In the genomic region with DNA sequence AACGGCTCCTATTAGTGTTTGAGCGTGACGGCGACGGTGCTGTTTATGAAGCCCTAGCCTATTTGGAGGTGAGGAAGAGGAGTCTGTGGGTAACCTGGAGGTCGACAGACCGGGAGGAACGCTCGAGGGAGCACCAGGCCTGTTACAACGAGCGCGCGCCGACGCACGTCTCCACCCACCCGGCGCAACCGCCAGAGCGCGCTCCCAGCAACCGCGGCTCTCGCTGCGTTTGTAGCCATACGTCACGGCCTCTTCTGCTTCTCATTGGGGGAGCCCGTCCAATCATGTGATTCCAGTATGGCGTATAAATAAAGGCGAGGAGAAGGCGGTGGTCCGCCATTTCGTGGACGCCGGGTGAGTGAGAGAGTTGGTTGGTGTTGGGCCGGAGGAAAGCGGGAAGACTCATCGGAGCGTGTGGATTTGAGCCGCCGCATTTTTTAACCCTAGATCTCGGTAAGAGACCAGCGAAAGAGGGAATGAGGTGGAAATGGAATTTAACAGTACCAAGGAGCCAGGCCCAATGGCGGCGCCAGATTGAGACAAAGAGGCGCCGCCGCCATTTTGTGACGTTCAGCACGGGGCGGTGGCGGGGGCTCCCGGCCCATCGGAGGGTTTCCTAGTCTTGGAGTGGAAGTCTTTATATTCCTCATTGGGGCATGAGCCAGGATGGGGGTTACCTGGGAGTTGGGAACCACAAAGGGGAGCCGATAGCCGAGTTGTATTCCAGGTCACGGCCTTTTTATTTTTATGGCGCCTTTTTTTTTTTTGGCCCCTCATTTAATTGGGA, we compare ENCODE assay signal across 1 cellular context.
TF ChIP-seq lines count a peak whose summit lies in the region.

A gene (plus strand): TSS at position 334 of the 787 bp plus-strand sequence. CDS start 2,401 bp downstream, outside the sequence.

TF ChIP-seq in HepG2, 621 proteins besides CTCF, POLR2A, EP300 and RAD21 (continued from another document and continues in another):
- TF ChIP-seq, protein P1, sequence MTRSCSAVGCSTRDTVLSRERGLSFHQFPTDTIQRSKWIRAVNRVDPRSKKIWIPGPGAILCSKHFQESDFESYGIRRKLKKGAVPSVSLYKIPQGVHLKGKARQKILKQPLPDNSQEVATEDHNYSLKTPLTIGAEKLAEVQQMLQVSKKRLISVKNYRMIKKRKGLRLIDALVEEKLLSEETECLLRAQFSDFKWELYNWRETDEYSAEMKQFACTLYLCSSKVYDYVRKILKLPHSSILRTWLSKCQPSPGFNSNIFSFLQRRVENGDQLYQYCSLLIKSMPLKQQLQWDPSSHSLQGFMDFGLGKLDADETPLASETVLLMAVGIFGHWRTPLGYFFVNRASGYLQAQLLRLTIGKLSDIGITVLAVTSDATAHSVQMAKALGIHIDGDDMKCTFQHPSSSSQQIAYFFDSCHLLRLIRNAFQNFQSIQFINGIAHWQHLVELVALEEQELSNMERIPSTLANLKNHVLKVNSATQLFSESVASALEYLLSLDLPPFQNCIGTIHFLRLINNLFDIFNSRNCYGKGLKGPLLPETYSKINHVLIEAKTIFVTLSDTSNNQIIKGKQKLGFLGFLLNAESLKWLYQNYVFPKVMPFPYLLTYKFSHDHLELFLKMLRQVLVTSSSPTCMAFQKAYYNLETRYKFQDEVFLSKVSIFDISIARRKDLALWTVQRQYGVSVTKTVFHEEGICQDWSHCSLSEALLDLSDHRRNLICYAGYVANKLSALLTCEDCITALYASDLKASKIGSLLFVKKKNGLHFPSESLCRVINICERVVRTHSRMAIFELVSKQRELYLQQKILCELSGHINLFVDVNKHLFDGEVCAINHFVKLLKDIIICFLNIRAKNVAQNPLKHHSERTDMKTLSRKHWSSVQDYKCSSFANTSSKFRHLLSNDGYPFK (CRISPR knock-in tag; IDR thresholded peaks at IDR 0.05; ENCODE audit: borderline replicate concordance) = peak; percentile 96
- TF ChIP-seq RXRA (CRISPR knock-in tag; IDR thresholded peaks at IDR 0.05) = peak; percentile 75
- TF ChIP-seq NFIB (CRISPR knock-in tag; IDR thresholded peaks at IDR 0.05; ENCODE audit: borderline replicate concordance) = no peak
- peak; percentile 97 for TF ChIP-seq ARID2 (CRISPR knock-in tag; IDR thresholded peaks at IDR 0.05; ENCODE audit: borderline replicate concordance)
- no peak for TF ChIP-seq ZNF460 (CRISPR knock-in tag; IDR thresholded peaks at IDR 0.05; ENCODE audit: borderline replicate concordance)
- TF ChIP-seq RELA (CRISPR knock-in tag; IDR thresholded peaks at IDR 0.05) = 0 out of 2 replicates have a peak, but pooled peaks have one; percentile 57
- no peak for TF ChIP-seq ARHGAP35 (CRISPR knock-in tag; IDR thresholded peaks at IDR 0.05; ENCODE audit: borderline replicate concordance)
- TF ChIP-seq EZH2 (conservative IDR thresholded peaks at IDR 0.05; ENCODE audit: low read depth, low read length) = no peak
- peak; percentile 92 for TF ChIP-seq YEATS2 (CRISPR knock-in tag; IDR thresholded peaks at IDR 0.05; ENCODE audit: borderline replicate concordance)
- TF ChIP-seq, protein P2, sequence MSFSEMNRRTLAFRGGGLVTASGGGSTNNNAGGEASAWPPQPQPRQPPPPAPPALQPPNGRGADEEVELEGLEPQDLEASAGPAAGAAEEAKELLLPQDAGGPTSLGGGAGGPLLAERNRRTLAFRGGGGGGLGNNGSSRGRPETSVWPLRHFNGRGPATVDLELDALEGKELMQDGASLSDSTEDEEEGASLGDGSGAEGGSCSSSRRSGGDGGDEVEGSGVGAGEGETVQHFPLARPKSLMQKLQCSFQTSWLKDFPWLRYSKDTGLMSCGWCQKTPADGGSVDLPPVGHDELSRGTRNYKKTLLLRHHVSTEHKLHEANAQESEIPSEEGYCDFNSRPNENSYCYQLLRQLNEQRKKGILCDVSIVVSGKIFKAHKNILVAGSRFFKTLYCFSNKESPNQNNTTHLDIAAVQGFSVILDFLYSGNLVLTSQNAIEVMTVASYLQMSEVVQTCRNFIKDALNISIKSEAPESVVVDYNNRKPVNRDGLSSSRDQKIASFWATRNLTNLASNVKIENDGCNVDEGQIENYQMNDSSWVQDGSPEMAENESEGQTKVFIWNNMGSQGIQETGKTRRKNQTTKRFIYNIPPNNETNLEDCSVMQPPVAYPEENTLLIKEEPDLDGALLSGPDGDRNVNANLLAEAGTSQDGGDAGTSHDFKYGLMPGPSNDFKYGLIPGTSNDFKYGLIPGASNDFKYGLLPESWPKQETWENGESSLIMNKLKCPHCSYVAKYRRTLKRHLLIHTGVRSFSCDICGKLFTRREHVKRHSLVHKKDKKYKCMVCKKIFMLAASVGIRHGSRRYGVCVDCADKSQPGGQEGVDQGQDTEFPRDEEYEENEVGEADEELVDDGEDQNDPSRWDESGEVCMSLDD (CRISPR knock-in tag; IDR thresholded peaks at IDR 0.05; ENCODE audit: borderline replicate concordance) = no peak
- TF ChIP-seq GABPB1 (CRISPR knock-in tag; IDR thresholded peaks at IDR 0.05) = peak; percentile 78
- TF ChIP-seq, protein P3, sequence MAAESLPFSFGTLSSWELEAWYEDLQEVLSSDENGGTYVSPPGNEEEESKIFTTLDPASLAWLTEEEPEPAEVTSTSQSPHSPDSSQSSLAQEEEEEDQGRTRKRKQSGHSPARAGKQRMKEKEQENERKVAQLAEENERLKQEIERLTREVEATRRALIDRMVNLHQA (CRISPR knock-in tag; IDR thresholded peaks at IDR 0.05) = no peak
- TF ChIP-seq, protein P4, sequence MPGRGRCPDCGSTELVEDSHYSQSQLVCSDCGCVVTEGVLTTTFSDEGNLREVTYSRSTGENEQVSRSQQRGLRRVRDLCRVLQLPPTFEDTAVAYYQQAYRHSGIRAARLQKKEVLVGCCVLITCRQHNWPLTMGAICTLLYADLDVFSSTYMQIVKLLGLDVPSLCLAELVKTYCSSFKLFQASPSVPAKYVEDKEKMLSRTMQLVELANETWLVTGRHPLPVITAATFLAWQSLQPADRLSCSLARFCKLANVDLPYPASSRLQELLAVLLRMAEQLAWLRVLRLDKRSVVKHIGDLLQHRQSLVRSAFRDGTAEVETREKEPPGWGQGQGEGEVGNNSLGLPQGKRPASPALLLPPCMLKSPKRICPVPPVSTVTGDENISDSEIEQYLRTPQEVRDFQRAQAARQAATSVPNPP (CRISPR knock-in tag; IDR thresholded peaks at IDR 0.05) = peak; percentile 87
- TF ChIP-seq GFI1 (CRISPR knock-in tag; IDR thresholded peaks at IDR 0.05; ENCODE audit: borderline replicate concordance) = peak; percentile 71
- TF ChIP-seq NR2C2 (CRISPR knock-in tag; IDR thresholded peaks at IDR 0.05; ENCODE audit: borderline replicate concordance) = peak; percentile 78
- TF ChIP-seq ZC3H4 (CRISPR knock-in tag; IDR thresholded peaks at IDR 0.05; ENCODE audit: borderline replicate concordance) = no peak
- TF ChIP-seq HNF4A (CRISPR knock-in tag; IDR thresholded peaks at IDR 0.05) = no peak
- no peak for TF ChIP-seq SYNCRIP (IDR thresholded peaks at IDR 0.05; ENCODE audit: insufficient read depth, low read depth, low read length)
- no peak for TF ChIP-seq AKAP8 (CRISPR knock-in tag; IDR thresholded peaks at IDR 0.05)
- 0 out of 2 replicates have a peak, but pooled peaks have one; percentile 55 for TF ChIP-seq PCBP1 (IDR thresholded peaks at IDR 0.05; ENCODE audit: borderline replicate concordance, low read depth, low read length)
- TF ChIP-seq, protein P5, sequence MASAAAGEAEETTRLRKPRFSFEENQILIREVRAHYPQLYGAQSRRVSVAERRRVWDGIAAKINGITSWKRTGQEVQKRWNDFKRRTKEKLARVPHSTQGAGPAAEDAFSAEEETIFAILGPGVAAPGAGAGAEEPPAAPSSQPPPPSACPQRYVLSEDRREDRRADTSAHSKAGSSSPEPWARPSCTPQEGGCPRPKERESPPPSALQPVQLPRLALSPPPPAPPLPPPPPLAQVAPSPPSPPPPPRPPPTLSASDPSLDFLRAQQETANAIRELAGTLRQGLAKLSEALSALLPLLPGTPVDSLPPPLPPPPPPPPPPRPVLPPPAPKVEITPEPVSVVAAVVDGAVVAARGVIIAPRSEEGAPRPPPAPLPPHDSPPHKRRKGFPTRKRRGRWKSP (CRISPR knock-in tag; IDR thresholded peaks at IDR 0.05) = peak; percentile 99
- TF ChIP-seq FLYWCH1 (CRISPR knock-in tag; IDR thresholded peaks at IDR 0.05) = 0 out of 2 replicates have a peak, but pooled peaks have one; percentile 77
- peak; percentile 85 for TF ChIP-seq KDM5B (CRISPR knock-in tag; IDR thresholded peaks at IDR 0.05; ENCODE audit: borderline replicate concordance)
- no peak; the same call in 1 of the 2 replicates for TF ChIP-seq RNF2 (conservative IDR thresholded peaks at IDR 0.05; ENCODE audit: low read depth)
- TF ChIP-seq, protein P6, sequence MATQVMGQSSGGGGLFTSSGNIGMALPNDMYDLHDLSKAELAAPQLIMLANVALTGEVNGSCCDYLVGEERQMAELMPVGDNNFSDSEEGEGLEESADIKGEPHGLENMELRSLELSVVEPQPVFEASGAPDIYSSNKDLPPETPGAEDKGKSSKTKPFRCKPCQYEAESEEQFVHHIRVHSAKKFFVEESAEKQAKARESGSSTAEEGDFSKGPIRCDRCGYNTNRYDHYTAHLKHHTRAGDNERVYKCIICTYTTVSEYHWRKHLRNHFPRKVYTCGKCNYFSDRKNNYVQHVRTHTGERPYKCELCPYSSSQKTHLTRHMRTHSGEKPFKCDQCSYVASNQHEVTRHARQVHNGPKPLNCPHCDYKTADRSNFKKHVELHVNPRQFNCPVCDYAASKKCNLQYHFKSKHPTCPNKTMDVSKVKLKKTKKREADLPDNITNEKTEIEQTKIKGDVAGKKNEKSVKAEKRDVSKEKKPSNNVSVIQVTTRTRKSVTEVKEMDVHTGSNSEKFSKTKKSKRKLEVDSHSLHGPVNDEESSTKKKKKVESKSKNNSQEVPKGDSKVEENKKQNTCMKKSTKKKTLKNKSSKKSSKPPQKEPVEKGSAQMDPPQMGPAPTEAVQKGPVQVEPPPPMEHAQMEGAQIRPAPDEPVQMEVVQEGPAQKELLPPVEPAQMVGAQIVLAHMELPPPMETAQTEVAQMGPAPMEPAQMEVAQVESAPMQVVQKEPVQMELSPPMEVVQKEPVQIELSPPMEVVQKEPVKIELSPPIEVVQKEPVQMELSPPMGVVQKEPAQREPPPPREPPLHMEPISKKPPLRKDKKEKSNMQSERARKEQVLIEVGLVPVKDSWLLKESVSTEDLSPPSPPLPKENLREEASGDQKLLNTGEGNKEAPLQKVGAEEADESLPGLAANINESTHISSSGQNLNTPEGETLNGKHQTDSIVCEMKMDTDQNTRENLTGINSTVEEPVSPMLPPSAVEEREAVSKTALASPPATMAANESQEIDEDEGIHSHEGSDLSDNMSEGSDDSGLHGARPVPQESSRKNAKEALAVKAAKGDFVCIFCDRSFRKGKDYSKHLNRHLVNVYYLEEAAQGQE (IDR thresholded peaks at IDR 0.05; ENCODE audit: borderline replicate concordance in 1 of 2, low read depth in 1 of 2, low read length in 2 of 2) = peak in 1 of 2 experiments; percentile 81; a peak in 1 of 4 replicates
- no peak for TF ChIP-seq MBNL3 (CRISPR knock-in tag; conservative IDR thresholded peaks at IDR 0.05)
- TF ChIP-seq TGIF2 (CRISPR knock-in tag; IDR thresholded peaks at IDR 0.05) = peak; percentile 79; the same call in 1 of the 2 replicates
- TF ChIP-seq TMF1 (CRISPR knock-in tag; IDR thresholded peaks at IDR 0.05; ENCODE audit: low read depth) = peak; percentile 96; the same call in 1 of the 2 replicates
- TF ChIP-seq, protein P7, sequence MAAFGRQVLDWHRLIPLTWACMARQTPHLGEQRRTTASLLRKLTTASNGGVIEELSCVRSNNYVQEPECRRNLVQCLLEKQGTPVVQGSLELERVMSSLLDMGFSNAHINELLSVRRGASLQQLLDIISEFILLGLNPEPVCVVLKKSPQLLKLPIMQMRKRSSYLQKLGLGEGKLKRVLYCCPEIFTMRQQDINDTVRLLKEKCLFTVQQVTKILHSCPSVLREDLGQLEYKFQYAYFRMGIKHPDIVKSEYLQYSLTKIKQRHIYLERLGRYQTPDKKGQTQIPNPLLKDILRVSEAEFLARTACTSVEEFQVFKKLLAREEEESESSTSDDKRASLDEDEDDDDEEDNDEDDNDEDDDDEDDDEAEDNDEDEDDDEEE (CRISPR knock-in tag; IDR thresholded peaks at IDR 0.05) = no peak; the same call in 1 of the 2 replicates
- TF ChIP-seq RFX5 (IDR thresholded peaks at IDR 0.05; ENCODE audit: low read depth, low read length) = peak; percentile 96
- TF ChIP-seq KAT7 (CRISPR knock-in tag; IDR thresholded peaks at IDR 0.05; ENCODE audit: borderline replicate concordance) = peak; percentile 94
- TF ChIP-seq HDAC2 (CRISPR knock-in tag; IDR thresholded peaks at IDR 0.05) = peak; percentile 62
- TF ChIP-seq ZNF772 (CRISPR knock-in tag; IDR thresholded peaks at IDR 0.05) = peak; percentile 80; the same call in 1 of the 2 replicates
- TF ChIP-seq, protein P8, sequence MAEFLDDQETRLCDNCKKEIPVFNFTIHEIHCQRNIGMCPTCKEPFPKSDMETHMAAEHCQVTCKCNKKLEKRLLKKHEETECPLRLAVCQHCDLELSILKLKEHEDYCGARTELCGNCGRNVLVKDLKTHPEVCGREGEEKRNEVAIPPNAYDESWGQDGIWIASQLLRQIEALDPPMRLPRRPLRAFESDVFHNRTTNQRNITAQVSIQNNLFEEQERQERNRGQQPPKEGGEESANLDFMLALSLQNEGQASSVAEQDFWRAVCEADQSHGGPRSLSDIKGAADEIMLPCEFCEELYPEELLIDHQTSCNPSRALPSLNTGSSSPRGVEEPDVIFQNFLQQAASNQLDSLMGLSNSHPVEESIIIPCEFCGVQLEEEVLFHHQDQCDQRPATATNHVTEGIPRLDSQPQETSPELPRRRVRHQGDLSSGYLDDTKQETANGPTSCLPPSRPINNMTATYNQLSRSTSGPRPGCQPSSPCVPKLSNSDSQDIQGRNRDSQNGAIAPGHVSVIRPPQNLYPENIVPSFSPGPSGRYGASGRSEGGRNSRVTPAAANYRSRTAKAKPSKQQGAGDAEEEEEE (CRISPR knock-in tag; IDR thresholded peaks at IDR 0.05; ENCODE audit: borderline replicate concordance) = no peak; the same call in 1 of the 2 replicates
- TF ChIP-seq MED13 (CRISPR knock-in tag; IDR thresholded peaks at IDR 0.05) = no peak
- no peak for TF ChIP-seq ZBTB42 (CRISPR knock-in tag; IDR thresholded peaks at IDR 0.05)
- TF ChIP-seq ZNF878 (CRISPR knock-in tag; IDR thresholded peaks at IDR 0.05) = peak; percentile 94
- TF ChIP-seq TBP (CRISPR knock-in tag; IDR thresholded peaks at IDR 0.05) = peak; percentile 59; the same call in 1 of the 2 replicates
- no peak for TF ChIP-seq ZNF672 (CRISPR knock-in tag; IDR thresholded peaks at IDR 0.05)
- TF ChIP-seq, protein P9, sequence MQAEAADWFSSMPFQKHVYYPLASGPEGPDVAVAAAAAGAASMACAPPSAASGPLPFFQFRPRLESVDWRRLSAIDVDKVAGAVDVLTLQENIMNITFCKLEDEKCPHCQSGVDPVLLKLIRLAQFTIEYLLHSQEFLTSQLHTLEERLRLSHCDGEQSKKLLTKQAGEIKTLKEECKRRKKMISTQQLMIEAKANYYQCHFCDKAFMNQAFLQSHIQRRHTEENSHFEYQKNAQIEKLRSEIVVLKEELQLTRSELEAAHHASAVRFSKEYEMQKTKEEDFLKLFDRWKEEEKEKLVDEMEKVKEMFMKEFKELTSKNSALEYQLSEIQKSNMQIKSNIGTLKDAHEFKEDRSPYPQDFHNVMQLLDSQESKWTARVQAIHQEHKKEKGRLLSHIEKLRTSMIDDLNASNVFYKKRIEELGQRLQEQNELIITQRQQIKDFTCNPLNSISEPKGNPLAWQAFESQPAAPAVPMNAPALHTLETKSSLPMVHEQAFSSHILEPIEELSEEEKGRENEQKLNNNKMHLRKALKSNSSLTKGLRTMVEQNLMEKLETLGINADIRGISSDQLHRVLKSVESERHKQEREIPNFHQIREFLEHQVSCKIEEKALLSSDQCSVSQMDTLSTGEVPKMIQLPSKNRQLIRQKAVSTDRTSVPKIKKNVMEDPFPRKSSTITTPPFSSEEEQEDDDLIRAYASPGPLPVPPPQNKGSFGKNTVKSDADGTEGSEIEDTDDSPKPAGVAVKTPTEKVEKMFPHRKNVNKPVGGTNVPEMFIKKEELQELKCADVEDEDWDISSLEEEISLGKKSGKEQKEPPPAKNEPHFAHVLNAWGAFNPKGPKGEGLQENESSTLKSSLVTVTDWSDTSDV (CRISPR knock-in tag; IDR thresholded peaks at IDR 0.05) = no peak
